In the genomic region with DNA sequence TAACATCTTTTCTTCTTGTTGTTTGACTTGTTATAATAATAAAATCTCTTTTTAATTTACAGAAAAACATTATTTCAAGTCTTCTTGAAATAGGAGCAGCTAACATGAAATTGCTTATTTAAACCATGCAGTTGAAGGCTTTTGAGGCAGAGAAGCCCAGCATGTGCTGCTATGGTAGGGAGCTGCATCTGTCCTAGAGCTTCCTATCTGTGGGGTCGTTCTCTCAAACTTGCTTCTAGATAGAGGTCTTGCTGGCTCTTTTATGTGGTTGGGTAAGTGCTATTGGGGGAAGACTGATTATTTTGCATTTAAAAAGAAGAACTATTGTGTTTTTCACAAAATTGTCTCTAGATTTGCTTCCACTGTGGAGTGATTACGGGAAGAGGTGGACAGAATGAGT, we compare ENCODE assay signal across 1 cellular context.
TF ChIP-seq lines count a peak whose summit lies in the region.

No MANE protein-coding gene starts in this region.

TF ChIP-seq in GM23338, 12 proteins besides CTCF, POLR2A, EP300 and RAD21 (continued from another document):
- TF ChIP-seq, protein P1, sequence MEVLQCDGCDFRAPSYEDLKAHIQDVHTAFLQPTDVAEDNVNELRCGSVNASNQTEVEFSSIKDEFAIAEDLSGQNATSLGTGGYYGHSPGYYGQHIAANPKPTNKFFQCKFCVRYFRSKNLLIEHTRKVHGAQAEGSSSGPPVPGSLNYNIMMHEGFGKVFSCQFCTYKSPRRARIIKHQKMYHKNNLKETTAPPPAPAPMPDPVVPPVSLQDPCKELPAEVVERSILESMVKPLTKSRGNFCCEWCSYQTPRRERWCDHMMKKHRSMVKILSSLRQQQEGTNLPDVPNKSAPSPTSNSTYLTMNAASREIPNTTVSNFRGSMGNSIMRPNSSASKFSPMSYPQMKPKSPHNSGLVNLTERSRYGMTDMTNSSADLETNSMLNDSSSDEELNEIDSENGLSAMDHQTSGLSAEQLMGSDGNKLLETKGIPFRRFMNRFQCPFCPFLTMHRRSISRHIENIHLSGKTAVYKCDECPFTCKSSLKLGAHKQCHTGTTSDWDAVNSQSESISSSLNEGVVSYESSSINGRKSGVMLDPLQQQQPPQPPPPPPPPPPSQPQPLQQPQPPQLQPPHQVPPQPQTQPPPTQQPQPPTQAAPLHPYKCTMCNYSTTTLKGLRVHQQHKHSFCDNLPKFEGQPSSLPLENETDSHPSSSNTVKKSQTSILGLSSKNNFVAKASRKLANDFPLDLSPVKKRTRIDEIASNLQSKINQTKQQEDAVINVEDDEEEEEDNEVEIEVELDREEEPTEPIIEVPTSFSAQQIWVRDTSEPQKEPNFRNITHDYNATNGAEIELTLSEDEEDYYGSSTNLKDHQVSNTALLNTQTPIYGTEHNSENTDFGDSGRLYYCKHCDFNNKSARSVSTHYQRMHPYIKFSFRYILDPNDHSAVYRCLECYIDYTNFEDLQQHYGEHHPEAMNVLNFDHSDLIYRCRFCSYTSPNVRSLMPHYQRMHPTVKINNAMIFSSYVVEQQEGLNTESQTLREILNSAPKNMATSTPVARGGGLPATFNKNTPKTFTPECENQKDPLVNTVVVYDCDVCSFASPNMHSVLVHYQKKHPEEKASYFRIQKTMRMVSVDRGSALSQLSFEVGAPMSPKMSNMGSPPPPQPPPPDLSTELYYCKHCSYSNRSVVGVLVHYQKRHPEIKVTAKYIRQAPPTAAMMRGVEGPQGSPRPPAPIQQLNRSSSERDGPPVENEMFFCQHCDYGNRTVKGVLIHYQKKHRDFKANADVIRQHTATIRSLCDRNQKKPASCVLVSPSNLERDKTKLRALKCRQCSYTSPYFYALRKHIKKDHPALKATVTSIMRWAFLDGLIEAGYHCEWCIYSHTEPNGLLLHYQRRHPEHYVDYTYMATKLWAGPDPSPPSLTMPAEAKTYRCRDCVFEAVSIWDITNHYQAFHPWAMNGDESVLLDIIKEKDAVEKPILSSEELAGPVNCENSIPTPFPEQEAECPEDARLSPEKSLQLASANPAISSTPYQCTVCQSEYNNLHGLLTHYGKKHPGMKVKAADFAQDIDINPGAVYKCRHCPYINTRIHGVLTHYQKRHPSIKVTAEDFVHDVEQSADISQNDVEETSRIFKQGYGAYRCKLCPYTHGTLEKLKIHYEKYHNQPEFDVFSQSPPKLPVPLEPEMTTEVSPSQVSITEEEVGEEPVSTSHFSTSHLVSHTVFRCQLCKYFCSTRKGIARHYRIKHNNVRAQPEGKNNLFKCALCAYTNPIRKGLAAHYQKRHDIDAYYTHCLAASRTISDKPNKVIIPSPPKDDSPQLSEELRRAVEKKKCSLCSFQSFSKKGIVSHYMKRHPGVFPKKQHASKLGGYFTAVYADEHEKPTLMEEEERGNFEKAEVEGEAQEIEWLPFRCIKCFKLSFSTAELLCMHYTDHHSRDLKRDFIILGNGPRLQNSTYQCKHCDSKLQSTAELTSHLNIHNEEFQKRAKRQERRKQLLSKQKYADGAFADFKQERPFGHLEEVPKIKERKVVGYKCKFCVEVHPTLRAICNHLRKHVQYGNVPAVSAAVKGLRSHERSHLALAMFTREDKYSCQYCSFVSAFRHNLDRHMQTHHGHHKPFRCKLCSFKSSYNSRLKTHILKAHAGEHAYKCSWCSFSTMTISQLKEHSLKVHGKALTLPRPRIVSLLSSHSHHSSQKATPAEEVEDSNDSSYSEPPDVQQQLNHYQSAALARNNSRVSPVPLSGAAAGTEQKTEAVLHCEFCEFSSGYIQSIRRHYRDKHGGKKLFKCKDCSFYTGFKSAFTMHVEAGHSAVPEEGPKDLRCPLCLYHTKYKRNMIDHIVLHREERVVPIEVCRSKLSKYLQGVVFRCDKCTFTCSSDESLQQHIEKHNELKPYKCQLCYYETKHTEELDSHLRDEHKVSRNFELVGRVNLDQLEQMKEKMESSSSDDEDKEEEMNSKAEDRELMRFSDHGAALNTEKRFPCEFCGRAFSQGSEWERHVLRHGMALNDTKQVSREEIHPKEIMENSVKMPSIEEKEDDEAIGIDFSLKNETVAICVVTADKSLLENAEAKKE (CRISPR knock-in tag; IDR thresholded peaks at IDR 0.05), result no peak
- TF ChIP-seq EZH2 (IDR thresholded peaks at IDR 0.05; ENCODE audit: low read depth, unreplicated experiment), result no peak
